10 cellular contexts compared by ENCODE assay signal in genomic region chr6:139150915-139151314, GRCh38. TPM values are rescaled to one million over a fixed set of nuclear protein-coding genes. Genes with fewer than 3 reads are reported as not detected.
DNase-seq lines count a peak whose midpoint lies in the region; ATAC-seq and TF ChIP-seq lines count a peak whose summit lies in the region.
"Had no signal": no experiment of that assay in that cellular context is flagged by ENCODE, and none has a peak within 500 bp of the region (broad histone marks: within the 10 kb centered on the region; RNA-seq: fewer than 3 reads in every experiment).

No MANE protein-coding gene starts in this region.

- no peaks in the 10 kb centered on the region for H3K9me3 Mint-ChIP-seq in activated naive CD4-positive, alpha-beta T cell treated with anti-CD3 and anti-CD28 coated beads, Interleukin-2, amount 50 U/mL, for 24 hours
- H3K9me3 Mint-ChIP-seq in activated naive CD8-positive, alpha-beta T cell treated with anti-CD3 and anti-CD28 coated beads, Interleukin-2, amount 50 U/mL, for 24 hours: no peaks in the 10 kb centered on the region
- H3K9me3 Mint-ChIP-seq in type B pancreatic cell: peaks cover 4% of the 10 kb centered on the region

- peaks cover 10% of the 10 kb centered on the region for H3K79me1 ChIP-seq in mesendoderm (ENCODE audit: low read length)

- no peak overlapping the region for H4K5ac ChIP-seq in mesendoderm (ENCODE audit: low read length)

- H3K36me3 Mint-ChIP-seq in activated naive CD4-positive, alpha-beta T cell treated with anti-CD3 and anti-CD28 coated beads, Interleukin-2, amount 50 U/mL, for 24 hours: peaks cover 8% of the 10 kb centered on the region
- H3K36me3 Mint-ChIP-seq in activated naive CD8-positive, alpha-beta T cell treated with anti-CD3 and anti-CD28 coated beads, Interleukin-2, amount 50 U/mL, for 24 hours (ENCODE audit: low read depth): peaks cover 8% of the 10 kb centered on the region
- H3K36me3 Mint-ChIP-seq in type B pancreatic cell: no peaks in the 10 kb centered on the region

- no peak overlapping the region for H3K23ac ChIP-seq in mesendoderm (ENCODE audit: low read length)

- no peak overlapping the region for H2BK120ac ChIP-seq in mesendoderm (ENCODE audit: low read depth, low read length)

- H3K18ac ChIP-seq in mesendoderm (ENCODE audit: low read length): no peak overlapping the region

- H3K36me3 ChIP-seq in mesendoderm (ENCODE audit: control insufficient read depth, insufficient read depth, low read length): no peaks in the 10 kb centered on the region

- no peak overlapping the region for H2BK5ac ChIP-seq in mesendoderm (ENCODE audit: low read length)

- no peaks in the 10 kb centered on the region for H3K27me3 Mint-ChIP-seq in activated naive CD4-positive, alpha-beta T cell treated with anti-CD3 and anti-CD28 coated beads, Interleukin-2, amount 50 U/mL, for 24 hours
- H3K27me3 Mint-ChIP-seq in activated naive CD8-positive, alpha-beta T cell treated with anti-CD3 and anti-CD28 coated beads, Interleukin-2, amount 50 U/mL, for 24 hours: no peaks in the 10 kb centered on the region
- no peaks in the 10 kb centered on the region for H3K27me3 Mint-ChIP-seq in type B pancreatic cell

- no peak overlapping the region for H3K4me2 ChIP-seq in mesendoderm (ENCODE audit: low read length)

- no peak for TF ChIP-seq CTCF in type B pancreatic cell (conservative IDR thresholded peaks at IDR 0.05)

- no peak overlapping the region for H2BK15ac ChIP-seq in mesendoderm (replicated peaks; ENCODE audit: low read depth)

- no peak overlapping the region for H4K8ac ChIP-seq in mesendoderm (ENCODE audit: low read depth, low read length)

- peak overlapping the region; percentile 98 for H3K27ac Mint-ChIP-seq in activated naive CD4-positive, alpha-beta T cell treated with anti-CD3 and anti-CD28 coated beads, Interleukin-2, amount 50 U/mL, for 24 hours
- peak overlapping the region; percentile 95 for H3K27ac Mint-ChIP-seq in activated naive CD8-positive, alpha-beta T cell treated with anti-CD3 and anti-CD28 coated beads, Interleukin-2, amount 50 U/mL, for 24 hours
- peak overlapping the region; percentile 62 for H3K27ac Mint-ChIP-seq in type B pancreatic cell

- H3K79me2 ChIP-seq in mesendoderm (ENCODE audit: control insufficient read depth, insufficient read depth, low read length): no peaks in the 10 kb centered on the region

- H3K4me1 Mint-ChIP-seq in activated naive CD4-positive, alpha-beta T cell treated with anti-CD3 and anti-CD28 coated beads, Interleukin-2, amount 50 U/mL, for 24 hours: peaks cover 89% of the 10 kb centered on the region
- peaks cover 92% of the 10 kb centered on the region for H3K4me1 Mint-ChIP-seq in activated naive CD8-positive, alpha-beta T cell treated with anti-CD3 and anti-CD28 coated beads, Interleukin-2, amount 50 U/mL, for 24 hours
- H3K4me1 Mint-ChIP-seq in type B pancreatic cell (ENCODE audit: unreplicated experiment): peaks cover 50% of the 10 kb centered on the region

- no peak for DNase-seq in activated naive CD4-positive, alpha-beta T cell treated with Interleukin-2 at 50 U/mL for 16 hours
- no peak for DNase-seq in activated naive CD8-positive, alpha-beta T cell treated with anti-CD3 and anti-CD28 coated beads, Interleukin-2, amount 50 U/mL, for 24 hours
- DNase-seq in mesendoderm (peak; percentile 19), type B pancreatic cell (ENCODE audit: extremely low spot score, unreplicated experiment) (no peak), inferior parietal cortex (ENCODE audit: extremely low spot score) (no peak), ureter (ENCODE audit: low spot score) (no peak), HuH-7 (ENCODE audit: low spot score) (no peak)
- DNase-seq: activated effector memory CD4-positive, alpha-beta T cell treated with anti-CD3 and anti-CD28 coated beads, Interleukin-2, amount 50 U/mL, for 16 hours; DMS79 had no signal

- ATAC-seq in activated naive CD8-positive, alpha-beta T cell treated with anti-CD3 and anti-CD28 coated beads, Interleukin-2, amount 50 U/mL, for 24 hours: no peak

- peak overlapping the region; percentile 83 for H3K4me3 Mint-ChIP-seq in activated naive CD4-positive, alpha-beta T cell treated with anti-CD3 and anti-CD28 coated beads, Interleukin-2, amount 50 U/mL, for 24 hours
- peak overlapping the region; percentile 62 for H3K4me3 Mint-ChIP-seq in activated naive CD8-positive, alpha-beta T cell treated with anti-CD3 and anti-CD28 coated beads, Interleukin-2, amount 50 U/mL, for 24 hours
- peak overlapping the region; percentile 54 for H3K4me3 Mint-ChIP-seq in type B pancreatic cell

- no peak overlapping the region for H3K4me3 ChIP-seq in mesendoderm (ENCODE audit: low read length)

- no peak overlapping the region for H3K9ac ChIP-seq in mesendoderm (ENCODE audit: low read length)

- H3K27me3 ChIP-seq in mesendoderm (ENCODE audit: insufficient read depth, low read length, poor library complexity): no peaks in the 10 kb centered on the region

- no peak overlapping the region for H3K27ac ChIP-seq in mesendoderm (ENCODE audit: low read depth, low read length)

- no CpG with 5 or more reads among the region's 3 CpGs for WGBS in mesendoderm (ENCODE audit: extremely low coverage, insufficient coverage, low lambda C conversion rate)

- H3K4me1 ChIP-seq in mesendoderm (ENCODE audit: control insufficient read depth, low read depth, low read length): no peaks in the 10 kb centered on the region

- H2AK5ac ChIP-seq in mesendoderm (ENCODE audit: low read length): no peak overlapping the region

- no peak overlapping the region for H3K56ac ChIP-seq in mesendoderm (ENCODE audit: low read length)

- H3K4ac ChIP-seq in mesendoderm (ENCODE audit: low read depth, low read length): no peak overlapping the region

RNA-seq across cellular contexts. Expression of gene HECA, which starts 16.0 kb away (rescaled TPM):
- 3.0 TPM for polyA plus RNA-seq in mesendoderm (2013, experiment 1 of 2)
- 3.0 TPM for polyA plus RNA-seq in mesendoderm (2013, experiment 2 of 2)
- total RNA-seq in type B pancreatic cell (ENCODE audit: low replicate concordance): 17.8 and 24.4 TPM in 2 replicates
- total RNA-seq in ureter: 26.1 TPM
